31 cellular contexts compared by ENCODE assay signal in genomic region chr19:46306501-46306900, GRCh38. TPM values are rescaled to one million over a fixed set of nuclear protein-coding genes. Genes with fewer than 3 reads are reported as not detected.
"Had no signal": no experiment of that assay in that cellular context is flagged by ENCODE, and none has a peak within 500 bp of the region (broad histone marks: within the 10 kb centered on the region; RNA-seq: fewer than 3 reads in every experiment).

No MANE protein-coding gene starts in this region.

- DNase-seq: activated B cell treated with CpG ODN at 0.5 μM for 24 hours; activated CD4-positive, alpha-beta memory T cell treated with anti-CD3 and anti-CD28 coated beads for 36 hours; activated CD4-positive, alpha-beta T cell treated with anti-CD3 and anti-CD28 coated beads for 4 hours; activated CD4-positive, alpha-beta T cell treated with anti-CD3 and anti-CD28 coated beads, Interleukin-2, amount 10 ng/mL, durations not matched to agents 24 days and 14 days; activated CD4-positive, alpha-beta T cell treated with anti-CD3 and anti-CD28 coated beads, Interleukin-2, amount 50 U/mL, for 1 hour; activated CD4-positive, alpha-beta T cell treated with anti-CD3 and anti-CD28 coated beads, Interleukin-2, amount 50 U/mL, for 4 hours; activated CD4-positive, CD25-positive, alpha-beta regulatory T cell treated with anti-CD3 and anti-CD28 coated beads, Interleukin-2, amount 50 U/mL, for 72 hours; activated CD8-positive, alpha-beta memory T cell treated with anti-CD3 and anti-CD28 coated beads for 24 hours; activated CD8-positive, alpha-beta memory T cell treated with anti-CD3 and anti-CD28 coated beads, Interleukin-2, amount 10 ng/mL, durations not matched to agents 7 days and 5 days; activated CD8-positive, alpha-beta memory T cell treated with anti-CD3 and anti-CD28 coated beads, Interleukin-2, amount 50 U/mL, for 48 hours; activated CD8-positive, alpha-beta T cell treated with anti-CD3 and anti-CD28 coated beads, Interleukin-2, amount 10 ng/mL, durations not matched to agents 7 days and 5 days; activated effector memory CD4-positive, alpha-beta T cell treated with Interleukin-2 at 50 U/mL for 16 hours; activated gamma-delta T cell; activated naive CD4-positive, alpha-beta T cell treated with anti-CD3 and anti-CD28 coated beads, Interleukin-2, amount 10 ng/mL, durations not matched to agents 7 days and 5 days; activated naive CD4-positive, alpha-beta T cell treated with Interleukin-2 at 50 U/mL for 16 hours; activated naive CD8-positive, alpha-beta T cell treated with anti-CD3 and anti-CD28 coated beads, Interleukin-2, amount 10 ng/mL, durations not matched to agents 7 days and 5 days; activated naive CD8-positive, alpha-beta T cell treated with anti-CD3 and anti-CD28 coated beads, Interleukin-2, amount 50 U/mL, for 24 hours; activated T-cell treated with anti-CD3 and anti-CD28 coated beads, Interleukin-2, amount 50 U/mL, for 24 hours; activated T-cell treated with anti-CD3 and anti-CD28 coated beads, Interleukin-2, amount 50 U/mL, for 48 hours; amygdala; anterior cingulate cortex; central memory CD4-positive, alpha-beta T cell; T-helper 1 cell; T-helper 2 cell; T-helper 9 cell had no signal

- FAIRE-seq: bronchial epithelial cell, TTC549 had no signal

- H3K4me3 ChIP-seq: ascending aorta, cardiac muscle cell had no signal

- H3K9me3 ChIP-seq: ascending aorta had no signal

- ATAC-seq: activated CD8-positive, alpha-beta memory T cell treated with anti-CD3 and anti-CD28 coated beads, Interleukin-2, amount 10 ng/mL, durations not matched to agents 7 days and 5 days; activated CD8-positive, alpha-beta T cell treated with anti-CD3 and anti-CD28 coated beads, Interleukin-2, amount 10 ng/mL, durations not matched to agents 7 days and 5 days; activated naive CD8-positive, alpha-beta T cell treated with anti-CD3 and anti-CD28 coated beads, Interleukin-2, amount 50 U/mL, for 24 hours had no signal

- H3K27ac ChIP-seq: cardiac muscle cell, VCaP had no signal

- H3K27me3 ChIP-seq: ascending aorta, cardiac muscle cell had no signal

RNA-seq across cellular contexts. Expression of gene HIF3A, which starts 9.7 kb away (rescaled TPM):
- total RNA-seq: activated B cell treated with CpG ODN at 0.5 μM for 24 hours; activated CD4-positive, alpha-beta memory T cell treated with anti-CD3 and anti-CD28 coated beads for 36 hours; activated CD4-positive, alpha-beta T cell treated with anti-CD3 and anti-CD28 coated beads, Interleukin-2, amount 10 ng/mL, durations not matched to agents 24 days and 14 days; activated CD8-positive, alpha-beta memory T cell treated with anti-CD3 and anti-CD28 coated beads, Interleukin-2, amount 10 ng/mL, durations not matched to agents 7 days and 5 days; activated CD8-positive, alpha-beta T cell treated with anti-CD3 and anti-CD28 coated beads, Interleukin-2, amount 10 ng/mL, durations not matched to agents 7 days and 5 days; activated naive CD8-positive, alpha-beta T cell treated with anti-CD3 and anti-CD28 coated beads, Interleukin-2, amount 10 ng/mL, durations not matched to agents 7 days and 5 days; activated T-helper 2 cell treated with anti-CD3 and anti-CD28 coated beads, Interferon-gamma antibody, Interleukin-2, Interleukin-4, amounts not matched to agents 10 μg/mL and 5 μg/mL and 100 μg/mL, durations not matched to agents 14 hours and 24 hours and 36 hours had no signal
